ENCODE assay signal across 16 cellular contexts in the genomic region with DNA sequence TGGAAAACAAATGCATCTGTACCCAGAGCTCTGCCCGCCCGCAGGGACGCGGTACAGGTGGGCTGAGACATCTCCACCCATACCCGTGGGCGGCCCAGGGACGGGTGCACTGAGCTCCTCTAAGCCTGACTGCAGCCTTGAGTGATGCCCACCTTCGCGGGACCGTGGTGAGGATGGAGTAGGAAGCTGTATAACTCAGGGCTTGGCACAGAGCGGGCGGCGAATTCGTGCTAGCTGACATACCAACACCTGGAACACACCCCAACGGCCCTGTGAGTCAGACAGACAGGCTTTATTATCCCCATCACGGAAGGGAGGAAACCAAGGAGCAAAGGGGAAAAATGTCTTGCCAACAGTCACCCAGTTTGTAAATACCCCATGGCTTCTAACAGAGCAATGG.
"Had no signal": no experiment of that assay in that cellular context is flagged by ENCODE, and none has a peak within 500 bp of the region (broad histone marks: within the 10 kb centered on the region; RNA-seq: fewer than 3 reads in every experiment).

No MANE protein-coding gene starts in this region.

- H3K36me3 Mint-ChIP-seq: activated naive CD8-positive, alpha-beta T cell treated with anti-CD3 and anti-CD28 coated beads for 36 hours; mesothelial cell of epicardium had no signal

- H3K36me3 ChIP-seq: uterus had no signal

- H3K27ac Mint-ChIP-seq: activated B cell treated with CpG ODN at 0.5 μM for 24 hours; activated CD4-positive, alpha-beta T cell treated with anti-CD3 and anti-CD28 coated beads, Interleukin-2, amount 10 ng/mL, durations not matched to agents 7 days and 5 days; activated naive CD8-positive, alpha-beta T cell treated with anti-CD3 and anti-CD28 coated beads for 36 hours; activated T-helper 1 cell treated with anti-CD3 and anti-CD28 coated beads, Interleukin-12 subunit alpha, Interleukin-12 subunit beta, Interleukin-2, Interleukin-4 antibody, amounts not matched to agents 30 ng/mL and 10 ng/mL and 1 ng/mL, durations not matched to agents 14 hours and 24 hours and 36 hours; endodermal cell; mesothelial cell of epicardium had no signal

- H3K27ac ChIP-seq: body of pancreas, lower lobe of right lung, sigmoid colon, thyroid gland, uterus had no signal

- H3K9me3 ChIP-seq: body of pancreas, lower lobe of right lung, sigmoid colon, thyroid gland, uterus had no signal

- H3K4me1 Mint-ChIP-seq: activated B cell treated with CpG ODN at 0.5 μM for 24 hours; activated CD4-positive, alpha-beta T cell treated with anti-CD3 and anti-CD28 coated beads, Interleukin-2, amount 10 ng/mL, durations not matched to agents 7 days and 5 days; activated naive CD8-positive, alpha-beta T cell treated with anti-CD3 and anti-CD28 coated beads for 36 hours; central memory CD8-positive, alpha-beta T cell had no signal

- H3K4me3 Mint-ChIP-seq: activated B cell treated with CpG ODN at 0.5 μM for 24 hours; activated CD4-positive, alpha-beta T cell treated with anti-CD3 and anti-CD28 coated beads, Interleukin-2, amount 10 ng/mL, durations not matched to agents 7 days and 5 days; activated naive CD8-positive, alpha-beta T cell treated with anti-CD3 and anti-CD28 coated beads for 36 hours; activated T-helper 1 cell treated with anti-CD3 and anti-CD28 coated beads, Interleukin-12 subunit alpha, Interleukin-12 subunit beta, Interleukin-2, Interleukin-4 antibody, amounts not matched to agents 30 ng/mL and 10 ng/mL and 1 ng/mL, durations not matched to agents 14 hours and 24 hours and 36 hours; central memory CD8-positive, alpha-beta T cell; endodermal cell; mesothelial cell of epicardium; neural crest cell had no signal

- DNase-seq: activated B cell treated with CpG ODN at 0.5 μM for 24 hours; activated CD4-positive, alpha-beta T cell treated with anti-CD3 and anti-CD28 coated beads, Interleukin-2, amount 10 ng/mL, durations not matched to agents 7 days and 5 days; activated CD8-positive, alpha-beta memory T cell treated with anti-CD3 and anti-CD28 coated beads for 24 hours; activated naive CD8-positive, alpha-beta T cell treated with anti-CD3 and anti-CD28 coated beads for 36 hours; amygdala; endodermal cell; lower lobe of right lung; sigmoid colon; stimulated activated CD4-positive, alpha-beta T cell treated with anti-CD3 and anti-CD28 coated beads, Interleukin-1b, Interleukin-23, amount 100 ng/mL, for 48 hours; uterus had no signal

- ATAC-seq: body of pancreas had no signal

- H3K4me3 ChIP-seq: body of pancreas, lower lobe of right lung, sigmoid colon, thyroid gland, uterus had no signal

- H3K9me3 Mint-ChIP-seq: activated B cell treated with CpG ODN at 0.5 μM for 24 hours; activated CD4-positive, alpha-beta T cell treated with anti-CD3 and anti-CD28 coated beads, Interleukin-2, amount 10 ng/mL, durations not matched to agents 7 days and 5 days; activated naive CD8-positive, alpha-beta T cell treated with anti-CD3 and anti-CD28 coated beads for 36 hours; activated T-helper 1 cell treated with anti-CD3 and anti-CD28 coated beads, Interleukin-12 subunit alpha, Interleukin-12 subunit beta, Interleukin-2, Interleukin-4 antibody, amounts not matched to agents 30 ng/mL and 10 ng/mL and 1 ng/mL, durations not matched to agents 14 hours and 24 hours and 36 hours; central memory CD8-positive, alpha-beta T cell; endodermal cell; mesothelial cell of epicardium; neural crest cell had no signal

- H3K27me3 ChIP-seq: body of pancreas, sigmoid colon, thyroid gland, uterus had no signal

- H3K27me3 Mint-ChIP-seq: activated B cell treated with CpG ODN at 0.5 μM for 24 hours; activated CD4-positive, alpha-beta T cell treated with anti-CD3 and anti-CD28 coated beads, Interleukin-2, amount 10 ng/mL, durations not matched to agents 7 days and 5 days; activated naive CD8-positive, alpha-beta T cell treated with anti-CD3 and anti-CD28 coated beads for 36 hours; central memory CD8-positive, alpha-beta T cell had no signal

- H3K4me1 ChIP-seq: lower lobe of right lung, uterus had no signal
